20 cellular contexts compared by ENCODE assay signal in the genomic region with DNA sequence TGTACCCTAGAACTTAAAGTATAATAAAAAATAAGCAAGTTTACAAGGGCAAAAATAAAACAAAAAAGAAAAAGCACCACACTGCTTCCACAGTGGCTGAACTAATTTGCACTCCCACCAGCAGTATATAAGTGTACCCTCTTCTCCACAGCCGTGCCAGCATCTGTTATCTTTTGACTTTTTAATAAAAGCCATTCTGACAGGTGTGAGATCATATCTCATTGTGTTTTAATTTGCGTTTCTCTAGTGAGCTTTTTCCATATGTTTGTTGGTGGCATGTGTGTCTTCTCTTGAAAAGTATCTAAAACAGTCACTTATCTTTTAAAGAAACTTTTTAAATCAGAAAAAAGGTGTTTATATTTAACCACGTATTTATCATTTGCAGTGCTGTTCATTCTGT.
A peak's percentile ranks its signal among the peaks of the same experiment; 100 is the strongest.
DNase-seq lines count a peak whose midpoint lies in the region; ATAC-seq lines count a peak whose summit lies in the region.
"Had no signal": no experiment of that assay in that cellular context is flagged by ENCODE, and none has a peak within 500 bp of the region (broad histone marks: within the 10 kb centered on the region; RNA-seq: fewer than 3 reads in every experiment).

No MANE protein-coding gene starts in this region.

- CTCF ChIA-PET in naive thymus-derived CD4-positive, alpha-beta T cell (lab: Charles Lee), result interaction anchor here (0.7 kb wide), 1 partner anchor 34 kb away, joined by 3 read pairs; no protein-coding TSS in a partner anchor

- peaks cover 75% of the 10 kb centered on the region for H3K4me1 Mint-ChIP-seq in activated naive CD4-positive, alpha-beta T cell treated with anti-CD3 and anti-CD28 coated beads, Interleukin-2, amount 50 U/mL, for 24 hours
- peaks cover 41 to 77% (median 64%) of the 10 kb centered on the region in 7 donors for H3K4me1 Mint-ChIP-seq in naive thymus-derived CD4-positive, alpha-beta T cell

- H3K4me3 Mint-ChIP-seq in activated naive CD4-positive, alpha-beta T cell treated with anti-CD3 and anti-CD28 coated beads, Interleukin-2, amount 50 U/mL, for 24 hours, result no peak overlapping the region
- H3K4me3 Mint-ChIP-seq in naive thymus-derived CD4-positive, alpha-beta T cell, result peak overlapping the region in 1 of 10 donors; percentile 74
- H3K4me3 Mint-ChIP-seq: CD14-positive monocyte had no signal

- no peaks in the 10 kb centered on the region for H3K27me3 Mint-ChIP-seq in activated naive CD4-positive, alpha-beta T cell treated with anti-CD3 and anti-CD28 coated beads, Interleukin-2, amount 50 U/mL, for 24 hours
- H3K27me3 Mint-ChIP-seq in naive thymus-derived CD4-positive, alpha-beta T cell, result no peaks in the 10 kb centered on the region

- ATAC-seq in naive thymus-derived CD4-positive, alpha-beta T cell, result no peak
- ATAC-seq in GM18867 (IDR thresholded peaks at IDR 0.05; ENCODE audit: unreplicated experiment), result no peak

- H3K9me3 ChIP-seq in SK-N-MC (ENCODE audit: low read depth, low read length), result no peaks in the 10 kb centered on the region
- no peaks in the 10 kb centered on the region for H3K9me3 ChIP-seq in naive thymus-derived CD4-positive, alpha-beta T cell (ENCODE audit: control insufficient read depth in 2 of 3, low read length in 3 of 3)
- H3K9me3 ChIP-seq: BE2C had no signal

- peak overlapping the region; percentile 57 for H3K27ac Mint-ChIP-seq in activated naive CD4-positive, alpha-beta T cell treated with anti-CD3 and anti-CD28 coated beads, Interleukin-2, amount 50 U/mL, for 24 hours
- H3K27ac Mint-ChIP-seq in naive thymus-derived CD4-positive, alpha-beta T cell, result peak overlapping the region in 6 of 9 donors; percentile 27 to 70 (median 46)

- H3K4me1 ChIP-seq in naive thymus-derived CD4-positive, alpha-beta T cell (ENCODE audit: control insufficient read depth in 2 of 2, insufficient read depth in 2 of 2, low read length in 2 of 2), result peaks cover 13 to 35% of the 10 kb centered on the region in 2 donors
- H3K4me1 ChIP-seq: BE2C had no signal

- intact Hi-C loops in naive thymus-derived CD4-positive, alpha-beta T cell (cut with micrococcal nuclease), result loop anchor here in 1 of 2 donors (2.0 kb wide), 1 partner anchor 46 kb away; no protein-coding TSS in a partner anchor

- H3K27me3 ChIP-seq in naive thymus-derived CD4-positive, alpha-beta T cell (ENCODE audit: control insufficient read depth in 2 of 2, insufficient read depth in 2 of 2, low read length in 2 of 2), result no peaks in the 10 kb centered on the region
- H3K27me3 ChIP-seq: BE2C had no signal

- peak; percentile 5 for DNase-seq in NCI-H2171 treated with DMSO at 0.1 percent for 48 hours (lab: John Stamatoyannopoulos, UW)
- no peak for DNase-seq in NCI-H2171 (lab: John Stamatoyannopoulos, UW)
- no peak for DNase-seq in activated naive CD4-positive, alpha-beta T cell treated with Interleukin-2 at 50 U/mL for 16 hours
- no peak for DNase-seq in SK-N-MC (ENCODE audit: low read depth, low spot score)
- DNase-seq in naive thymus-derived CD4-positive, alpha-beta T cell, result no peak
- no peak for DNase-seq in NCI-H187 (lab: John Stamatoyannopoulos, UW)
- DNase-seq: 8988T, ACHN, BE2C, Karpas-422, NCI-H1092 treated with DMSO at 0.1 percent for 48 hours, NCI-H1436, NCI-H2029, NCI-H2227 treated with DMSO at 0.1 percent for 48 hours, NCI-H526 treated with DMSO at 0.1 percent for 48 hours, Right ventricle myocardium superior, RPMI8226 had no signal

- peaks cover 49% of the 10 kb centered on the region for H3K36me3 Mint-ChIP-seq in activated naive CD4-positive, alpha-beta T cell treated with anti-CD3 and anti-CD28 coated beads, Interleukin-2, amount 50 U/mL, for 24 hours
- H3K36me3 Mint-ChIP-seq in naive thymus-derived CD4-positive, alpha-beta T cell, result peaks cover 5 to 47% (median 30%) of the 10 kb centered on the region in 5 donors

- peak overlapping the region; percentile 38; the same call in 1 of the 2 replicates for H3K27ac ChIP-seq in SK-N-MC
- H3K27ac ChIP-seq in naive thymus-derived CD4-positive, alpha-beta T cell (ENCODE audit: low read depth, low read length), result no peak overlapping the region

- H3K36me3 ChIP-seq in SK-N-MC (ENCODE audit: insufficient read depth, low read length), result no peaks in the 10 kb centered on the region
- H3K36me3 ChIP-seq in naive thymus-derived CD4-positive, alpha-beta T cell (ENCODE audit: control insufficient read depth in 2 of 3, insufficient read depth in 3 of 3, low read length in 3 of 3), result peaks cover 0 to 17% (median 14%) of the 10 kb centered on the region in 3 experiments

- H3K9ac ChIP-seq in SK-N-MC (ENCODE audit: insufficient read length), result no peak overlapping the region

- no peak overlapping the region for H3K4me3 ChIP-seq in SK-N-MC
- no peak overlapping the region for H3K4me3 ChIP-seq in naive thymus-derived CD4-positive, alpha-beta T cell (ENCODE audit: low read length)

- no peaks in the 10 kb centered on the region for H3K9me3 Mint-ChIP-seq in activated naive CD4-positive, alpha-beta T cell treated with anti-CD3 and anti-CD28 coated beads, Interleukin-2, amount 50 U/mL, for 24 hours
- H3K9me3 Mint-ChIP-seq in naive thymus-derived CD4-positive, alpha-beta T cell, result peaks cover 0 to 5% (median 0%) of the 10 kb centered on the region in 11 donors
- H3K9me3 Mint-ChIP-seq: CD14-positive monocyte had no signal

- POLR2A ChIA-PET in naive thymus-derived CD4-positive, alpha-beta T cell (lab: Charles Lee), result interaction anchor here (0.7 kb wide), 1 partner anchor 439 kb away, joined by 3 read pairs; no protein-coding TSS in a partner anchor
